ENCODE assay signal across 11 cellular contexts in the genomic region with DNA sequence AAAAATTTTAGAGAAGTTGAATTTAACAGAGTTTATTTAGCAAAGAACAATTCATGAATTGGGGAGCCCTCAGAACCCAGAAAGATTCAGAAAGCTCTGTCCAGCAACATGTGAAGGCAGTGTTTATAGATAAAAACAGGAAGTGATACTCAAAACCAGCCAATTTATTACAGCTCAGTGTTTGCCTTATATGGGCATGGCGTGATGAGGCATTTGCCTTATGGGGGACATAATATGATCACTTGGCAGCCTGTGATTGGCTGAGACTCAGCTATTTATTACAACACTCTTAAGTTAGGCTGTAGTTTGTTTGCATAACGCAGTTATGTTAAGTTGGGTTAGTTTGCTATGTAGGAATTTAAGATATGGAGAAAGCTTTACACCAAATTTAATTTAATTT. TPM values are rescaled to one million over a fixed set of nuclear protein-coding genes. Genes with fewer than 3 reads are reported as not detected.
DNase-seq lines count a peak whose midpoint lies in the region; ATAC-seq, FAIRE-seq and TF ChIP-seq lines count a peak whose summit lies in the region.
"Had no signal": no experiment of that assay in that cellular context is flagged by ENCODE, and none has a peak within 500 bp of the region (broad histone marks: within the 10 kb centered on the region; RNA-seq: fewer than 3 reads in every experiment).

No MANE protein-coding gene starts in this region.

- H3K4me3 Mint-ChIP-seq in T-helper 17 cell (no peak overlapping the region), naive B cell (peak overlapping the region in 4 of 8 donors; percentile 26 to 78 (median 52))

- H3K36me3 Mint-ChIP-seq in T-helper 17 cell (ENCODE audit: low read depth) = peaks cover 2% of the 10 kb centered on the region
- peaks cover 36 to 37% of the 10 kb centered on the region in 2 donors for H3K36me3 Mint-ChIP-seq in naive B cell

- H3K27ac Mint-ChIP-seq in T-helper 17 cell = no peak overlapping the region
- peak overlapping the region; percentile 93 to 99 (median 97) for H3K27ac Mint-ChIP-seq in naive B cell

- H3K27me3 Mint-ChIP-seq in T-helper 17 cell (peaks cover 11% of the 10 kb centered on the region), naive B cell (no peaks in the 10 kb centered on the region)

- peaks cover 10% of the 10 kb centered on the region for H3K4me1 Mint-ChIP-seq in T-helper 17 cell
- peaks cover 44 to 55% (median 48%) of the 10 kb centered on the region in 3 donors for H3K4me1 Mint-ChIP-seq in naive B cell

- DNase-seq in HTR-8/SVneo (ENCODE audit: insufficient read length, low spot score) (no peak), T-helper 17 cell (no peak), naive B cell (peak; percentile 55), NCI-H1417 (lab: John Stamatoyannopoulos, UW) (no peak)
- DNase-seq: GM23248; midbrain; stimulated activated naive CD4-positive, alpha-beta T cell had no signal

- peak; percentile 62 for ATAC-seq in GM18505 (IDR thresholded peaks at IDR 0.05; ENCODE audit: unreplicated experiment)
- ATAC-seq in T-helper 17 cell = peak; percentile 61
- ATAC-seq in naive B cell (ENCODE audit: low read depth in 2 of 2) = peak; percentile 68 to 83
- no peak for ATAC-seq in HG02571 (IDR thresholded peaks at IDR 0.05; ENCODE audit: unreplicated experiment)
- ATAC-seq in GM19463 (IDR thresholded peaks at IDR 0.05; ENCODE audit: unreplicated experiment) = no peak
- ATAC-seq in HG02870 (IDR thresholded peaks at IDR 0.05; ENCODE audit: unreplicated experiment) = no peak

- FAIRE-seq in HTR-8/SVneo (lab: Jason Lieb, UNC) = peak; percentile 62

- H3K9me3 Mint-ChIP-seq in naive B cell = peaks cover 0 to 38% (median 11%) of the 10 kb centered on the region in 7 donors

- H3K9me3 ChIP-seq in T-helper 17 cell (ENCODE audit: control insufficient read depth, low read length, poor library complexity, severe bottlenecking) = no peaks in the 10 kb centered on the region

- no peak for TF ChIP-seq POLR2A in GM18505 (IDR thresholded peaks at IDR 0.05; ENCODE audit: borderline replicate concordance, extremely low read depth, insufficient read depth, insufficient read length)

RNA-seq across cellular contexts. Expression of gene HLA-DPA1, which starts 11.5 kb away (rescaled TPM):
- 10 to 100 TPM; 62.0 to 71.2 TPM for total RNA-seq in T-helper 17 cell
- polyA plus RNA-seq in naive B cell (ENCODE audit: low read depth in 6 of 6) = 1,000 to 10,000 TPM; 2,534 to 3,526 (median 2,823) TPM

RNA-seq across cellular contexts. Expression of gene HLA-DPB1, which starts 13.8 kb away (rescaled TPM):
- 10 to 100 TPM; 67.7 to 77.4 TPM for total RNA-seq in T-helper 17 cell
- 1,000 to 10,000 TPM; 1,951 to 3,267 (median 2,600) TPM for polyA plus RNA-seq in naive B cell (ENCODE audit: low read depth in 6 of 6)

RNA-seq across cellular contexts. Expression of gene HLA-DOA, which starts 52.6 kb away (rescaled TPM):
- 1 to 10 TPM; 2.6 to 5.1 TPM for total RNA-seq in T-helper 17 cell
- 100 to 1,000 TPM; 219 to 598 (median 388) TPM for polyA plus RNA-seq in naive B cell (ENCODE audit: low read depth in 6 of 6)
- total RNA-seq: GM23248 had no signal

Comparison
In these comparisons a context has a peak if more than half of its experiments do, and no peak if none do; other contexts are left out.
1. ATAC-seq: peak in GM18505 (single experiment), T-helper 17 cell (single experiment) and naive B cell (2 of 2); none in HG02571 (single experiment), GM19463 (single experiment) and HG02870 (single experiment).